Comparison of ENCODE assay signal across 19 cellular contexts in the genomic region with DNA sequence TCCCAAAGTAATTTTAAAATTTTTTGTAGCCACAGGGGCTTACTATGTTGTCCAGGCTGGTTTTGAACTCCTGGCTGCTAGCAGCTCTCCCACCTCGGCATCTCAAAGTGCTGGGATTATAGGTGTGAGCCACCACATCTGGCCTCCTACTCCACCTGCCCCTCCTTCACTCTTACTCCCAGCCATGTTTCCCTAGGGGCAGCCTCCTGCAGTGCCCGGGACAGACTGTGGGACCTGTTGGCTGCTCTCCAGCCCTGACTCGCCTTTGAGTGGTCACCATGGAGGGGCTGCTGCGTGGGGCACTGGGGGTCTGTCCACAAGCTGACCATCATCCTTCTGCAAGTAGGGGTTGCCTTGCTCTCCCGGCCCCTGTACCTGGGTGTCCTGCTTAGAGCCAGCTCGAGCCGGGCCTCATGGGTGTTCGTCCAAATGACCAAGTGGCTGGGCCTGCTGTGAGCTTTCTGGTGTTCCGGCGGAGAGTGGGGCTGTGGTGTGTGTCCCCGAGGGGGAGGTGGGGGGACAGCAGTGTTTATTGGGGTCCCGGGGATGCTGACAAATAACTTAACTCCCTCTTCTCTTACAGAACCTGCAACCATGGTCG. TPM values are rescaled to one million over a fixed set of nuclear protein-coding genes. Genes with fewer than 3 reads are reported as not detected.
"Had no signal": no experiment of that assay in that cellular context is flagged by ENCODE, and none has a peak within 500 bp of the region (broad histone marks: within the 10 kb centered on the region; RNA-seq: fewer than 3 reads in every experiment).

No MANE protein-coding gene starts in this region.

- H3K27me3 Mint-ChIP-seq: activated T-cell treated with anti-CD3 and anti-CD28 coated beads, Interleukin-2, amount 50 U/mL, for 24 hours had no signal

- H3K4me3 Mint-ChIP-seq: activated CD8-positive, alpha-beta T cell treated with anti-CD3 and anti-CD28 coated beads, Interleukin-2, amount 10 ng/mL, durations not matched to agents 7 days and 5 days; activated naive CD4-positive, alpha-beta T cell treated with anti-CD3 and anti-CD28 coated beads for 36 hours; activated T-cell treated with anti-CD3 and anti-CD28 coated beads, Interleukin-2, amount 50 U/mL, for 24 hours; nephron; WTC11 had no signal

- H3K27ac Mint-ChIP-seq: activated CD8-positive, alpha-beta T cell treated with anti-CD3 and anti-CD28 coated beads, Interleukin-2, amount 10 ng/mL, durations not matched to agents 7 days and 5 days; activated naive CD4-positive, alpha-beta T cell treated with anti-CD3 and anti-CD28 coated beads for 36 hours; activated T-cell treated with anti-CD3 and anti-CD28 coated beads, Interleukin-2, amount 50 U/mL, for 24 hours; activated T-helper 2 cell treated with anti-CD3 and anti-CD28 coated beads, Interferon-gamma antibody, Interleukin-2, Interleukin-4, amounts not matched to agents 10 μg/mL and 5 μg/mL and 100 μg/mL, durations not matched to agents 14 hours and 24 hours and 36 hours; nephron; stimulated activated effector memory CD8-positive, alpha-beta T cell treated with anti-CD3 and anti-CD28 coated beads, Interleukin-12 subunit alpha, Interleukin-12 subunit beta, amount 100 ng/mL, for 72 hours; WTC11 had no signal

- ATAC-seq: gastrocnemius medialis; heart left ventricle; mucosa of descending colon; stimulated activated effector memory CD8-positive, alpha-beta T cell treated with anti-CD3 and anti-CD28 coated beads, Interleukin-12 subunit alpha, Interleukin-12 subunit beta, amount 100 ng/mL, for 72 hours; WTC11 had no signal

- H3K9me3 Mint-ChIP-seq: activated naive CD4-positive, alpha-beta T cell treated with anti-CD3 and anti-CD28 coated beads for 36 hours; activated T-cell treated with anti-CD3 and anti-CD28 coated beads, Interleukin-2, amount 50 U/mL, for 24 hours; activated T-helper 2 cell treated with anti-CD3 and anti-CD28 coated beads, Interferon-gamma antibody, Interleukin-2, Interleukin-4, amounts not matched to agents 10 μg/mL and 5 μg/mL and 100 μg/mL, durations not matched to agents 14 hours and 24 hours and 36 hours; nephron; stimulated activated effector memory CD8-positive, alpha-beta T cell treated with anti-CD3 and anti-CD28 coated beads, Interleukin-12 subunit alpha, Interleukin-12 subunit beta, amount 100 ng/mL, for 72 hours; WTC11 had no signal

- DNase-seq: activated CD4-positive, alpha-beta T cell treated with anti-CD3 and anti-CD28 coated beads for 4 hours; cerebellar nuclear complex; cortex of kidney; gastrocnemius medialis; heart left ventricle; mesenchymal stem cell; mucosa of descending colon; nucleus accumbens; posterior cingulate gyrus; sigmoid colon; tibial artery had no signal

RNA-seq across cellular contexts. Expression of gene SPIRE2, which starts 16.6 kb away (rescaled TPM):
- total RNA-seq: ascending aorta had no signal
